24 cellular contexts compared by ENCODE assay signal in the genomic region with DNA sequence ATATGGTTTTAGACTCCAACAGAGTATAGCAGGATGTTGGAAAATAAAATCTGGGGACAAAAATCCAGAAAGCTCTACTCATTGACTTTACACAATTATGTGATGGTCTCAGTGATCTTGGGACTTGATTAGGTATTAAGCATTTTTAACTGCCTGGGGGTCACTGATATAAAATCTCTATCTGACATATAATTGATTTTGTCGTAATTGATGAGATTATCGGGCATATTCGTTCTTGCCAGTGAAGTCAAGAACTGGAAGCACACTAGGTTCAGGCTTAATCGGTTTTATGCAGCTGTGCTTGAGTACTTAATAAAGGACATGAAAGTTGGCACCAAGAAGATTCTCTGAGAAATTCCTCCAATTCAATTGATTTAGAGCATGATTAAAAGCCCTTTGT.
"Had no signal": no experiment of that assay in that cellular context is flagged by ENCODE, and none has a peak within 500 bp of the region (broad histone marks: within the 10 kb centered on the region; RNA-seq: fewer than 3 reads in every experiment).

No MANE protein-coding gene starts in this region.

- H3K27me3 ChIP-seq: colonic mucosa, dorsolateral prefrontal cortex, esophagus muscularis mucosa, esophagus squamous epithelium, foreskin keratinocyte, gastrocnemius medialis, gastroesophageal sphincter, heart left ventricle, heart right ventricle had no signal

- H3K4me1 ChIP-seq: colonic mucosa, esophagus muscularis mucosa, esophagus squamous epithelium, foreskin keratinocyte, gastrocnemius medialis, gastroesophageal sphincter, heart left ventricle, heart right ventricle had no signal

- H3K4me3 ChIP-seq: colonic mucosa, coronary artery, dorsolateral prefrontal cortex, esophagus muscularis mucosa, esophagus squamous epithelium, gastrocnemius medialis, gastroesophageal sphincter, heart left ventricle, heart right ventricle had no signal

- H3K9me3 ChIP-seq: colonic mucosa, esophagus squamous epithelium, gastrocnemius medialis had no signal

- H3K27ac ChIP-seq: colonic mucosa, coronary artery, dorsolateral prefrontal cortex, epithelial cell of prostate, esophagus muscularis mucosa, esophagus squamous epithelium, foreskin keratinocyte, gastrocnemius medialis, gastroesophageal sphincter, heart left ventricle, heart right ventricle had no signal

- H3K36me3 ChIP-seq: colonic mucosa, esophagus muscularis mucosa, esophagus squamous epithelium, gastrocnemius medialis, gastroesophageal sphincter, heart left ventricle, heart right ventricle had no signal

- DNase-seq: colonic mucosa; cortex of kidney; dermis blood vessel endothelial cell; dorsolateral prefrontal cortex; effector CD4-positive, alpha-beta T cell; effector CD8-positive, alpha-beta T cell; effector memory CD4-positive, alpha-beta T cell; effector memory CD8-positive, alpha-beta T cell; endodermal cell; erythroblast; esophagus squamous epithelium; foreskin fibroblast; foreskin keratinocyte; foreskin melanocyte; gastrocnemius medialis; glutamatergic neuron; head of caudate nucleus; heart left ventricle; heart right ventricle had no signal

- ATAC-seq: effector memory CD8-positive, alpha-beta T cell; esophagus mucosa; foreskin keratinocyte; gastrocnemius medialis; gastroesophageal sphincter; heart left ventricle; heart right ventricle had no signal
